Comparison of ENCODE assay signal across 2 cellular contexts in genomic region chr6:166597711-166598440, GRCh38.
TF ChIP-seq lines count a peak whose summit lies in the region.

No MANE protein-coding gene starts in this region.

TF ChIP-seq in SK-N-SH, 30 proteins besides CTCF, POLR2A, EP300 and RAD21 (continued from another document):
- no peak for TF ChIP-seq RCOR1 (IDR thresholded peaks at IDR 0.05; ENCODE audit: low read length)
- TF ChIP-seq POLR2AphosphoS5 (IDR thresholded peaks at IDR 0.05; ENCODE audit: low read depth, low read length): no peak
- no peak for TF ChIP-seq TCF12 (IDR thresholded peaks at IDR 0.05)

TF ChIP-seq in SK-N-SH treated with all-trans-retinoic acid at 6 μM for 48 hours, 23 proteins besides CTCF, POLR2A, EP300 and RAD21 (continued from another document):
- no peak for TF ChIP-seq TSHZ2 (CRISPR knock-in tag; IDR thresholded peaks at IDR 0.05)
- no peak for TF ChIP-seq ZNF70 (CRISPR knock-in tag; IDR thresholded peaks at IDR 0.05)
